ENCODE assay signal across 8 cellular contexts in genomic region chr12:71686658-71687025, GRCh38.
DNase-seq lines count a peak whose midpoint lies in the region; ATAC-seq and TF ChIP-seq lines count a peak whose summit lies in the region.

No MANE protein-coding gene starts in this region.

- H3K9me3 Mint-ChIP-seq in memory B cell, result no peaks in the 10 kb centered on the region

- H3K4me1 Mint-ChIP-seq in memory B cell, result peaks cover 10% of the 10 kb centered on the region

- TF ChIP-seq CTCF in HFF-Myc (IDR thresholded peaks at IDR 0.05; ENCODE audit: low read depth, low read length, missing control alignments), result no peak
- TF ChIP-seq CTCF in astrocyte of the spinal cord (IDR thresholded peaks at IDR 0.05; ENCODE audit: low read depth, low read length), result no peak

- in situ Hi-C loops in astrocyte of the spinal cord (cut with HindIII; ENCODE audit: low sequenced_read_pairs), result no loop called here

- H3K4me3 ChIP-seq in HFF-Myc (replicated peaks; ENCODE audit: low read depth, low read length) (peak overlapping the region; percentile 55), astrocyte of the spinal cord (ENCODE audit: low read depth, low read length) (peak overlapping the region; percentile 75)

- H3K36me3 Mint-ChIP-seq in memory B cell, result no peaks in the 10 kb centered on the region

- DNase-seq in AG08395 (ENCODE audit: low spot score) (peak; percentile 5), HFF-Myc (ENCODE audit: extremely low read depth, low read depth) (no peak), astrocyte of the spinal cord (ENCODE audit: low read depth, low spot score) (no peak), memory B cell (ENCODE audit: low spot score in 2 of 2) (no peak), glomerular visceral epithelial cell (ENCODE audit: extremely low spot score) (no peak)

- no peaks in the 10 kb centered on the region for H3K27me3 Mint-ChIP-seq in memory B cell

- no peak for ATAC-seq in memory B cell (ENCODE audit: low read depth)
- ATAC-seq in HG02973 (IDR thresholded peaks at IDR 0.05; ENCODE audit: unreplicated experiment), result no peak
- no peak for ATAC-seq in HG03045 (IDR thresholded peaks at IDR 0.05; ENCODE audit: unreplicated experiment)
- no peak for ATAC-seq in HG02938 (IDR thresholded peaks at IDR 0.05; ENCODE audit: unreplicated experiment)

- H3K27ac Mint-ChIP-seq in memory B cell, result peak overlapping the region; percentile 94

- H3K4me3 Mint-ChIP-seq in memory B cell, result peak overlapping the region; percentile 93
